1 cellular context compared by ENCODE assay signal in genomic region chr13:26257049-26257448, GRCh38.
TF ChIP-seq lines count a peak whose summit lies in the region.

No MANE protein-coding gene starts in this region.

TF ChIP-seq in GM23338, 12 proteins besides CTCF, POLR2A, EP300 and RAD21 (continued from another document):
- TF ChIP-seq ZNF462 (CRISPR knock-in tag; IDR thresholded peaks at IDR 0.05) (no peak), ZNF331 (CRISPR knock-in tag; IDR thresholded peaks at IDR 0.05; ENCODE audit: low read depth) (no peak), POLR2AphosphoS5 (IDR thresholded peaks at IDR 0.05; ENCODE audit: low read depth) (no peak), ZNF114 (CRISPR knock-in tag; IDR thresholded peaks at IDR 0.05) (no peak), REST (IDR thresholded peaks at IDR 0.05; ENCODE audit: unreplicated experiment) (no peak), NANOG (IDR thresholded peaks at IDR 0.05; ENCODE audit: borderline replicate concordance) (no peak), EZH2phosphoT487 (IDR thresholded peaks at IDR 0.05; ENCODE audit: unreplicated experiment) (no peak), EZH2 (IDR thresholded peaks at IDR 0.05; ENCODE audit: low read depth, unreplicated experiment) (no peak), JUNB (IDR thresholded peaks at IDR 0.05; ENCODE audit: unreplicated experiment) (no peak), STAT1 (IDR thresholded peaks at IDR 0.05; ENCODE audit: unreplicated experiment) (no peak)
TF ChIP-seq in GM23338: peak in this region for 0.
